In genomic region chr6:85479221-85479620, GRCh38 we compare ENCODE assay signal across 28 cellular contexts. TPM values are rescaled to one million over a fixed set of nuclear protein-coding genes. Genes with fewer than 3 reads are reported as not detected.
"Had no signal": no experiment of that assay in that cellular context is flagged by ENCODE, and none has a peak within 500 bp of the region (broad histone marks: within the 10 kb centered on the region; RNA-seq: fewer than 3 reads in every experiment).

No MANE protein-coding gene starts in this region.

- H3K36me3 ChIP-seq: breast epithelium, left ventricle myocardium inferior, thoracic aorta had no signal

- DNase-seq: activated CD4-positive, alpha-beta T cell treated with anti-CD3 and anti-CD28 coated beads, Interleukin-2, amount 50 U/mL, for 1 hour; activated CD8-positive, alpha-beta T cell treated with anti-CD3 and anti-CD28 coated beads for 36 hours; activated gamma-delta T cell treated with Interleukin-2 at 50 U/mL for 16 hours; activated naive CD4-positive, alpha-beta T cell treated with anti-CD3 and anti-CD28 coated beads, Interleukin-2, amount 50 U/mL, for 16 hours; activated T-cell treated with anti-CD3 and anti-CD28 coated beads, Interleukin-2, amount 50 U/mL, for 4 hours; amygdala; central memory CD4-positive, alpha-beta T cell; left ventricle myocardium inferior; midbrain; naive thymus-derived CD4-positive, alpha-beta T cell; psoas muscle; sigmoid colon; small intestine; stimulated activated CD4-positive, alpha-beta T cell treated with anti-CD3 and anti-CD28 coated beads, Interleukin-4, amount 100 ng/mL, for 24 hours; T-helper 9 cell had no signal

- H3K27ac ChIP-seq: breast epithelium, left ventricle myocardium inferior, parathyroid adenoma, psoas muscle, sigmoid colon, thoracic aorta had no signal

- H3K4me3 Mint-ChIP-seq: activated CD8-positive, alpha-beta T cell treated with anti-CD3 and anti-CD28 coated beads for 36 hours; activated T-cell treated with anti-CD3 and anti-CD28 coated beads, Interleukin-2, amount 50 U/mL, for 4 hours; activated T-helper 17 cell treated with anti-CD3 and anti-CD28 coated beads, Interleukin-2, amount 50 U/mL, for 72 hours; naive thymus-derived CD4-positive, alpha-beta T cell; stimulated activated effector memory CD8-positive, alpha-beta T cell treated with anti-CD3 and anti-CD28 coated beads, Interleukin-12 subunit alpha, Interleukin-12 subunit beta, amount 100 ng/mL, for 72 hours; stimulated activated naive CD8-positive, alpha-beta T cell treated with anti-CD3 and anti-CD28 coated beads, Interleukin-15, Interleukin-2, amounts not matched to agents 100 ng/mL and 50 ng/mL, for 24 hours; T-helper 1 cell treated with Interleukin-12 subunit alpha and Interleukin-12 subunit beta and Interleukin-4 antibody, amounts not matched to agents 30 μg/mL and 1 μg/mL, for 36 hours; type B pancreatic cell; WTC11 had no signal

- H3K9me3 Mint-ChIP-seq: activated CD8-positive, alpha-beta T cell treated with anti-CD3 and anti-CD28 coated beads for 36 hours; activated T-cell treated with anti-CD3 and anti-CD28 coated beads, Interleukin-2, amount 50 U/mL, for 4 hours; activated T-helper 17 cell treated with anti-CD3 and anti-CD28 coated beads, Interleukin-2, amount 50 U/mL, for 72 hours; stimulated activated effector memory CD8-positive, alpha-beta T cell treated with anti-CD3 and anti-CD28 coated beads, Interleukin-12 subunit alpha, Interleukin-12 subunit beta, amount 100 ng/mL, for 72 hours; stimulated activated naive CD8-positive, alpha-beta T cell treated with anti-CD3 and anti-CD28 coated beads, Interleukin-15, Interleukin-2, amounts not matched to agents 100 ng/mL and 50 ng/mL, for 24 hours; T-helper 1 cell treated with Interleukin-12 subunit alpha and Interleukin-12 subunit beta and Interleukin-4 antibody, amounts not matched to agents 30 μg/mL and 1 μg/mL, for 36 hours; type B pancreatic cell had no signal

- H3K4me3 ChIP-seq: breast epithelium, left ventricle myocardium inferior, psoas muscle, sigmoid colon, thoracic aorta had no signal

- H3K79me2 ChIP-seq: parathyroid adenoma had no signal

- ATAC-seq: activated CD8-positive, alpha-beta T cell treated with anti-CD3 and anti-CD28 coated beads for 36 hours; activated T-cell treated with anti-CD3 and anti-CD28 coated beads, Interleukin-2, amount 50 U/mL, for 4 hours; activated T-helper 17 cell treated with anti-CD3 and anti-CD28 coated beads, Interleukin-2, amount 50 U/mL, for 72 hours; esophagus mucosa; naive thymus-derived CD4-positive, alpha-beta T cell; psoas muscle; WTC11 had no signal

- H3K4me1 ChIP-seq: breast epithelium, left ventricle myocardium inferior, parathyroid adenoma, psoas muscle had no signal

- H2AFZ ChIP-seq: parathyroid adenoma had no signal

- FAIRE-seq: frontal cortex, islet of Langerhans, small intestine had no signal

- H3K27me3 Mint-ChIP-seq: activated CD8-positive, alpha-beta T cell treated with anti-CD3 and anti-CD28 coated beads for 36 hours; stimulated activated naive CD8-positive, alpha-beta T cell treated with anti-CD3 and anti-CD28 coated beads, Interleukin-15, Interleukin-2, amounts not matched to agents 100 ng/mL and 50 ng/mL, for 24 hours had no signal

- H3K9me3 ChIP-seq: psoas muscle, sigmoid colon, thoracic aorta had no signal

- H3K27me3 ChIP-seq: breast epithelium, sigmoid colon had no signal

- H3K9ac ChIP-seq: parathyroid adenoma had no signal

- H3K27ac Mint-ChIP-seq: activated CD8-positive, alpha-beta T cell treated with anti-CD3 and anti-CD28 coated beads for 36 hours; activated T-helper 17 cell treated with anti-CD3 and anti-CD28 coated beads, Interleukin-2, amount 50 U/mL, for 72 hours; naive thymus-derived CD4-positive, alpha-beta T cell; stimulated activated effector memory CD8-positive, alpha-beta T cell treated with anti-CD3 and anti-CD28 coated beads, Interleukin-12 subunit alpha, Interleukin-12 subunit beta, amount 100 ng/mL, for 72 hours; stimulated activated naive CD8-positive, alpha-beta T cell treated with anti-CD3 and anti-CD28 coated beads, Interleukin-15, Interleukin-2, amounts not matched to agents 100 ng/mL and 50 ng/mL, for 24 hours; T-helper 1 cell treated with Interleukin-12 subunit alpha and Interleukin-12 subunit beta and Interleukin-4 antibody, amounts not matched to agents 30 μg/mL and 1 μg/mL, for 36 hours; type B pancreatic cell; WTC11 had no signal

- H3K36me3 Mint-ChIP-seq: type B pancreatic cell had no signal

RNA-seq across cellular contexts. Expression of gene NT5E, which starts 29.3 kb away (rescaled TPM):
- polyA plus RNA-seq: neural cell had no signal
